ENCODE assay signal across 33 cellular contexts in the genomic region with DNA sequence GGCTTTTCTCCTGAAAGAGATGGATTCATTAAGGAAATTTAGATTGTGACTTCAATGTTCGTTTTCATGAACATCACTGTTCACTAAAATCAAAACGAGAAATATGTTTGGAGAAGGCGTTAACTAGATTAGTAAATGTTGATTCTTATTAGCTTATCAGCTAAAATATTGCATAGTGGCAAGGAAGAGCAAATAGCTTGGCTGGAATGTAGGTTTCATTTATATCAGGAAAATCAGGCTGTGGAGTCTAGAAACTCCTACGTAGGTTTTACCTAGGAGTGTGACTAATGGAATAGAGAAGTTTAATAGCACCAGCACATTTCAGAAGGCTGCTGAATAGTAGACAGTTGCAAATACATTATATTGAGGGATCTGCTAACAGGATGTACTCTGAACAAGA.
"Had no signal": no experiment of that assay in that cellular context is flagged by ENCODE, and none has a peak within 500 bp of the region (broad histone marks: within the 10 kb centered on the region; RNA-seq: fewer than 3 reads in every experiment).

No MANE protein-coding gene starts in this region.

- H3K36me3 ChIP-seq: ascending aorta, breast epithelium, cardiac muscle cell, colonic mucosa, esophagus squamous epithelium, gastroesophageal sphincter, WERI-Rb-1 had no signal

- H3K9me3 ChIP-seq: ascending aorta, breast epithelium, colonic mucosa, gastroesophageal sphincter had no signal

- H3K27me3 ChIP-seq: ascending aorta had no signal

- H3K36me3 Mint-ChIP-seq: activated CD4-positive, alpha-beta memory T cell treated with anti-CD3 and anti-CD28 coated beads for 36 hours; activated naive CD4-positive, alpha-beta T cell treated with anti-CD3 and anti-CD28 coated beads, Interleukin-2, amount 50 U/mL, for 24 hours; activated naive CD8-positive, alpha-beta T cell treated with anti-CD3 and anti-CD28 coated beads, Interleukin-2, amount 10 ng/mL, durations not matched to agents 7 days and 5 days; brain had no signal

- H3K4me1 ChIP-seq: breast epithelium, colonic mucosa had no signal

- DNase-seq: activated CD4-positive, alpha-beta memory T cell treated with anti-CD3 and anti-CD28 coated beads for 36 hours; activated CD4-positive, alpha-beta T cell treated with anti-CD3 and anti-CD28 coated beads for 36 hours; activated CD4-positive, alpha-beta T cell treated with anti-CD3 and anti-CD28 coated beads, Interleukin-2, amount 10 ng/mL, durations not matched to agents 24 days and 14 days; activated CD4-positive, CD25-positive, alpha-beta regulatory T cell; activated CD4-positive, CD25-positive, alpha-beta regulatory T cell treated with anti-CD3 and anti-CD28 coated beads, Interleukin-2, amount 50 U/mL, for 72 hours; activated CD8-positive, alpha-beta memory T cell treated with anti-CD3 and anti-CD28 coated beads, Interleukin-2, amount 10 ng/mL, durations not matched to agents 7 days and 5 days; activated CD8-positive, alpha-beta memory T cell treated with anti-CD3 and anti-CD28 coated beads, Interleukin-2, amount 50 U/mL, for 4 hours; activated CD8-positive, alpha-beta T cell treated with anti-CD3 and anti-CD28 coated beads, Interleukin-2, amount 10 ng/mL, durations not matched to agents 7 days and 5 days; activated effector memory CD4-positive, alpha-beta T cell treated with anti-CD3 and anti-CD28 coated beads, Interleukin-2, amount 50 U/mL, for 16 hours; activated naive CD4-positive, alpha-beta T cell treated with anti-CD3 and anti-CD28 coated beads for 36 hours; activated naive CD8-positive, alpha-beta T cell treated with anti-CD3 and anti-CD28 coated beads, Interleukin-2, amount 10 ng/mL, durations not matched to agents 7 days and 5 days; activated T-cell treated with anti-CD3 and anti-CD28 coated beads, Interleukin-2, amount 50 U/mL, for 1 hour; activated T-cell treated with anti-CD3 and anti-CD28 coated beads, Interleukin-2, amount 50 U/mL, for 48 hours; central memory CD4-positive, alpha-beta T cell; cerebellar nuclear complex; colonic mucosa; effector CD8-positive, alpha-beta T cell; esophagus squamous epithelium; foreskin melanocyte; T-helper 1 cell; T-helper 17 cell; T1000; WERI-Rb-1 had no signal

- H3K9me3 Mint-ChIP-seq: activated CD4-positive, alpha-beta memory T cell treated with anti-CD3 and anti-CD28 coated beads for 36 hours; activated naive CD4-positive, alpha-beta T cell treated with anti-CD3 and anti-CD28 coated beads for 36 hours; activated naive CD4-positive, alpha-beta T cell treated with anti-CD3 and anti-CD28 coated beads, Interleukin-2, amount 50 U/mL, for 24 hours; activated naive CD8-positive, alpha-beta T cell treated with anti-CD3 and anti-CD28 coated beads, Interleukin-2, amount 10 ng/mL, durations not matched to agents 7 days and 5 days; activated T-helper 1 cell treated with anti-CD3 and anti-CD28 coated beads, Interleukin-12 subunit alpha, Interleukin-12 subunit beta, Interleukin-2, Interleukin-4 antibody, amounts not matched to agents 30 ng/mL and 10 ng/mL and 1 ng/mL, durations not matched to agents 14 hours and 24 hours and 36 hours; activated T-helper 2 cell treated with anti-CD3 and anti-CD28 coated beads, Interferon-gamma antibody, Interleukin-2, Interleukin-4, amounts not matched to agents 10 μg/mL and 5 μg/mL and 100 μg/mL, durations not matched to agents 14 hours and 24 hours and 36 hours; brain; T-helper 2 cell treated with Interferon-gamma antibody and Interleukin-4, amounts not matched to agents 5 μg/mL and 100 μg/mL, for 36 hours had no signal

- H3K4me1 Mint-ChIP-seq: activated CD4-positive, alpha-beta T cell treated with anti-CD3 and anti-CD28 coated beads, Interleukin-2, amount 10 ng/mL, durations not matched to agents 24 days and 14 days; activated naive CD8-positive, alpha-beta T cell treated with anti-CD3 and anti-CD28 coated beads, Interleukin-2, amount 10 ng/mL, durations not matched to agents 7 days and 5 days; T-helper 17 cell had no signal

- H3K4me3 Mint-ChIP-seq: activated CD4-positive, alpha-beta memory T cell treated with anti-CD3 and anti-CD28 coated beads for 36 hours; activated CD4-positive, alpha-beta T cell treated with anti-CD3 and anti-CD28 coated beads for 36 hours; activated CD4-positive, alpha-beta T cell treated with anti-CD3 and anti-CD28 coated beads, Interleukin-2, amount 10 ng/mL, durations not matched to agents 24 days and 14 days; activated CD8-positive, alpha-beta memory T cell treated with anti-CD3 and anti-CD28 coated beads, Interleukin-2, amount 10 ng/mL, durations not matched to agents 7 days and 5 days; activated CD8-positive, alpha-beta T cell treated with anti-CD3 and anti-CD28 coated beads, Interleukin-2, amount 10 ng/mL, durations not matched to agents 7 days and 5 days; activated naive CD4-positive, alpha-beta T cell treated with anti-CD3 and anti-CD28 coated beads for 36 hours; activated naive CD4-positive, alpha-beta T cell treated with anti-CD3 and anti-CD28 coated beads, Interleukin-2, amount 50 U/mL, for 24 hours; activated naive CD8-positive, alpha-beta T cell treated with anti-CD3 and anti-CD28 coated beads, Interleukin-2, amount 10 ng/mL, durations not matched to agents 7 days and 5 days; activated T-helper 1 cell treated with anti-CD3 and anti-CD28 coated beads, Interleukin-12 subunit alpha, Interleukin-12 subunit beta, Interleukin-2, Interleukin-4 antibody, amounts not matched to agents 30 ng/mL and 10 ng/mL and 1 ng/mL, durations not matched to agents 14 hours and 24 hours and 36 hours; T-helper 17 cell; T-helper 2 cell treated with Interferon-gamma antibody and Interleukin-4, amounts not matched to agents 5 μg/mL and 100 μg/mL, for 36 hours had no signal

- H3K27ac Mint-ChIP-seq: activated CD4-positive, alpha-beta memory T cell treated with anti-CD3 and anti-CD28 coated beads for 36 hours; activated CD4-positive, alpha-beta T cell treated with anti-CD3 and anti-CD28 coated beads for 36 hours; activated CD4-positive, alpha-beta T cell treated with anti-CD3 and anti-CD28 coated beads, Interleukin-2, amount 10 ng/mL, durations not matched to agents 24 days and 14 days; activated CD8-positive, alpha-beta memory T cell treated with anti-CD3 and anti-CD28 coated beads, Interleukin-2, amount 10 ng/mL, durations not matched to agents 7 days and 5 days; activated CD8-positive, alpha-beta T cell treated with anti-CD3 and anti-CD28 coated beads, Interleukin-2, amount 10 ng/mL, durations not matched to agents 7 days and 5 days; activated naive CD4-positive, alpha-beta T cell treated with anti-CD3 and anti-CD28 coated beads for 36 hours; activated naive CD4-positive, alpha-beta T cell treated with anti-CD3 and anti-CD28 coated beads, Interleukin-2, amount 50 U/mL, for 24 hours; activated naive CD8-positive, alpha-beta T cell treated with anti-CD3 and anti-CD28 coated beads, Interleukin-2, amount 10 ng/mL, durations not matched to agents 7 days and 5 days; activated T-helper 1 cell treated with anti-CD3 and anti-CD28 coated beads, Interleukin-12 subunit alpha, Interleukin-12 subunit beta, Interleukin-2, Interleukin-4 antibody, amounts not matched to agents 30 ng/mL and 10 ng/mL and 1 ng/mL, durations not matched to agents 14 hours and 24 hours and 36 hours; activated T-helper 2 cell treated with anti-CD3 and anti-CD28 coated beads, Interferon-gamma antibody, Interleukin-2, Interleukin-4, amounts not matched to agents 10 μg/mL and 5 μg/mL and 100 μg/mL, durations not matched to agents 14 hours and 24 hours and 36 hours; brain; T-helper 17 cell; T-helper 2 cell treated with Interferon-gamma antibody and Interleukin-4, amounts not matched to agents 5 μg/mL and 100 μg/mL, for 36 hours had no signal

- H3K27ac ChIP-seq: ascending aorta, breast epithelium, cardiac muscle cell, colonic mucosa, epithelial cell of prostate, esophagus squamous epithelium, gastroesophageal sphincter, WERI-Rb-1 had no signal

- ATAC-seq: activated CD4-positive, alpha-beta T cell treated with anti-CD3 and anti-CD28 coated beads for 36 hours; activated CD8-positive, alpha-beta memory T cell treated with anti-CD3 and anti-CD28 coated beads, Interleukin-2, amount 10 ng/mL, durations not matched to agents 7 days and 5 days; activated CD8-positive, alpha-beta T cell treated with anti-CD3 and anti-CD28 coated beads, Interleukin-2, amount 10 ng/mL, durations not matched to agents 7 days and 5 days; gastroesophageal sphincter; T-helper 17 cell had no signal

- H3K4me3 ChIP-seq: ascending aorta, breast epithelium, cardiac muscle cell, colonic mucosa, esophagus squamous epithelium, gastroesophageal sphincter had no signal
